In the genomic region with DNA sequence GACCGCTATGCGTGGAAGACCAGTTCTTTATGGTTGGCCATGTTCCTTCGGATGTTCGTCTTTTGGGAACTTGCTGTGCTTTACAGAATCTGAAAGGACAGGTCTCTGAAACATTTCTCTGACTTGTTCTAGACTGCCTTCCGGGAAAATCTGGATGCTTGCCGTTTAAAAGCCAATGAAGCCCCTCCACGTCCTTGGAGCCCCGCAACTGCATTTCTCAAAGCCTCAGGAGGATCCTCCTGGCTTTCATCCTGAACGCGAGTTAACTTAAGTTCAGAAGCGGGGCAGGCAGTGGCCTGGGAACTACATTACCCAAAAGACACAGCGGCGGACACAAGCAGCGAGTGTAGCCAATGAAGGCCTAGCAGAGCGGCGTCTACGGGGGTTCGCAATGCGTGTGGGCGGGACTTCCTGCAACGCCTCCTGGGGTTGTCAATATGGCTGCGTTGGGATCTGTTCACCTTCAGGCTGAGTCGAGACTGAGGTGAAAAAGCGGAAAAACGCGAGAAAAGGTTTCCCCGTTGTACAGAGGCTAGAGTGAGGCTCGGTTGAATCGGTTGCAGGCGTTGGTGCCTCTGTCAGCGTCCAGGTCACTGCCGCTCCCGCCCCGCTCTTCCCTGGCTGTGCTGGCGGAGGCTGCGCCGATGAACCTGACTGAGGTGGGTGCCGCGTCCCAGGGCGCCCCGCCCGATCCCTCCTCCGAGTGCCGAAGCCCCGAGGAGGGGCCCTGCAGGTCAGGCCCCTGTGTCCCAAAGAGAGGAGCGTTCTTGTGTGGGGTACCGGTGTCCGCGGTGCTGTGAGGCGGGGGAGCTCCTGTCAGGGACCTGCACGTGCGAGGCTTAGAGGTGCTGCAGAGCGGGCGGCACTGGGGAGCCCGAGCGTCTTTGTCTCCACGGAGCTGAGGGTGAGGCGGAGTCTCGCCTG, we compare ENCODE assay signal across 9 cellular contexts. TPM values are rescaled to one million over a fixed set of nuclear protein-coding genes. Genes with fewer than 3 reads are reported as not detected.
DNase-seq lines count a peak whose midpoint lies in the region; ATAC-seq, FAIRE-seq and TF ChIP-seq lines count a peak whose summit lies in the region.
"Had no signal": no experiment of that assay in that cellular context is flagged by ENCODE, and none has a peak within 500 bp of the region (broad histone marks: within the 10 kb centered on the region; RNA-seq: fewer than 3 reads in every experiment).

A gene (plus strand): TSS at position 414 of the 924 bp plus-strand sequence. CDS start 2,455 bp downstream, outside the sequence.

- ATAC-seq in GM19043 (IDR thresholded peaks at IDR 0.05; ENCODE audit: low read depth, unreplicated experiment) (peak; percentile 99), HG03354 (IDR thresholded peaks at IDR 0.05; ENCODE audit: poor library complexity, severe bottlenecking, unreplicated experiment) (peak; percentile 99)

- TF ChIP-seq CTCF in keratinocyte (optimal IDR thresholded peaks at IDR 0.05 in 1 of 3, IDR thresholded peaks at IDR 0.05 in 1 of 3, conservative IDR thresholded peaks at IDR 0.05 in 1 of 3; ENCODE audit: extremely low read depth in 1 of 3, insufficient read depth in 2 of 3, low read length in 3 of 3), result no peak

- peaks cover 25% of the 10 kb centered on the region for H3K79me2 ChIP-seq in keratinocyte (ENCODE audit: control insufficient read depth, insufficient read depth, low read length)

- peaks cover 3% of the 10 kb centered on the region for H3K9me1 ChIP-seq in keratinocyte (ENCODE audit: control insufficient read depth, extremely low read depth, insufficient read depth, low read length)

- peak; percentile 97 for DNase-seq in AG20443 (ENCODE audit: low spot score)
- peak; percentile 78 for DNase-seq in NCI-H446 treated with DMSO at 0.1 percent for 48 hours (lab: John Stamatoyannopoulos, UW)
- DNase-seq in activated CD4-positive, CD25-positive, alpha-beta regulatory T cell treated with anti-CD3 and anti-CD28 coated beads, Interleukin-2, amount 50 U/mL, for 16 hours (ENCODE audit: low read depth, low spot score), result peak; percentile 88
- peak; percentile 97 for DNase-seq in cerebellar cortex (ENCODE audit: low spot score)
- DNase-seq in keratinocyte (ENCODE audit: low read depth, low spot score), result peak; percentile 41
- peak; percentile 83 to 88 (median 87) for DNase-seq in stimulated activated CD4-positive, alpha-beta T cell treated with anti-CD3 and anti-CD28 coated beads, Interleukin-12 subunit alpha, Interleukin-12 subunit beta, amount 100 ng/mL, for 48 hours (ENCODE audit: low read depth in 2 of 3, low spot score in 1 of 3)

- H3K27ac ChIP-seq in keratinocyte (ENCODE audit: control insufficient read depth, insufficient read depth, low read length), result peak within 1 kb of the TSS; percentile 47

- H3K9ac ChIP-seq in keratinocyte (ENCODE audit: control insufficient read depth, extremely low read depth, insufficient read depth, low read length), result peak within 1 kb of the TSS; percentile 81

- peak within 1 kb of the TSS; percentile 83 for H3K4me2 ChIP-seq in keratinocyte (ENCODE audit: control insufficient read depth, extremely low read depth, insufficient read depth, low read depth, low read length)

- H4K20me1 ChIP-seq in keratinocyte (ENCODE audit: control insufficient read depth, extremely low read depth, insufficient read depth, low read length), result no peaks in the 10 kb centered on the region

- dilution Hi-C loops in keratinocyte (cut with MboI; ENCODE audit: extremely low pct_ligation_motif_present, low sequenced_read_pairs), result no loop called here

- H3K4me3 ChIP-seq in keratinocyte (ENCODE audit: control insufficient read depth in 2 of 3, extremely low read depth in 1 of 3, insufficient read depth in 2 of 3, low read depth in 1 of 3, low read length in 3 of 3), result peak within 1 kb of the TSS; percentile 65 to 93 (median 93)

- peak within 1 kb of the TSS; percentile 98 for H2AFZ ChIP-seq in keratinocyte (ENCODE audit: control insufficient read depth, low read length)

- H3K9me3 ChIP-seq in keratinocyte (ENCODE audit: control insufficient read depth, low read depth, low read length), result no peaks in the 10 kb centered on the region

- H3K4me1 ChIP-seq in keratinocyte (ENCODE audit: control insufficient read depth, extremely low read depth, insufficient read depth, low read length), result peaks cover 11% of the 10 kb centered on the region

- H3K36me3 ChIP-seq in keratinocyte (ENCODE audit: control insufficient read depth in 2 of 2, extremely low read depth in 1 of 2, insufficient read depth in 2 of 2, low read length in 2 of 2), result peaks cover 2 to 4% of the 10 kb centered on the region in 2 experiments

- FAIRE-seq in keratinocyte (lab: Jason Lieb, UNC), result peak; percentile 95
- FAIRE-seq: colon had no signal

- H3K27me3 ChIP-seq in keratinocyte (ENCODE audit: control insufficient read depth, extremely low read depth, insufficient read depth, low read length), result no peaks in the 10 kb centered on the region

RNA-seq across cellular contexts. Expression of the gene that starts here (rescaled TPM):
- polyA plus RNA-seq in keratinocyte, result 4.8 to 5.4 TPM (median 5.0 TPM) in 3 replicates
- polyA plus RNA-seq in keratinocyte (2011; ENCODE audit: low read depth), result 1.1 TPM
- polyA plus RNA-seq in keratinocyte (2011; cell fraction: cytosol; rRNA removed), result 1.7 and 2.9 TPM in 2 replicates
- polyA plus RNA-seq in keratinocyte (2011; cell fraction: nucleus; rRNA removed), result 5.3 and 8.5 TPM in 2 replicates
- 3.6 and 3.9 TPM in 2 replicates for polyA plus RNA-seq in keratinocyte (2012; ENCODE audit: low replicate concordance)
- 6.4 to 18.5 TPM (median 11.3 TPM) in 3 replicates for polyA minus RNA-seq in keratinocyte
- 4.2 TPM for polyA minus RNA-seq in keratinocyte (2011; cell fraction: cytosol; rRNA and poly(A)+ RNA removed)
- polyA minus RNA-seq in keratinocyte (2011; cell fraction: nucleus; rRNA and poly(A)+ RNA removed), result 9.2 and 10.4 TPM in 2 replicates

Comparison
In these comparisons a context has a peak if more than half of its experiments do, and no peak if none do; other contexts are left out.
1. Peak in every context shown above with its lines: DNase-seq, ATAC-seq, H3K4me3 ChIP-seq and H3K27ac ChIP-seq.
2. DNase-seq: peak in every context shown above with its lines; median percentile 97 in AG20443; 97 in cerebellar cortex; 88 in activated CD4-positive, CD25-positive, alpha-beta regulatory T cell treated with anti-CD3 and anti-CD28 coated beads, Interleukin-2, amount 50 U/mL, for 16 hours; 87 in stimulated activated CD4-positive, alpha-beta T cell treated with anti-CD3 and anti-CD28 coated beads, Interleukin-12 subunit alpha, Interleukin-12 subunit beta, amount 100 ng/mL, for 48 hours; 78 in NCI-H446 treated with DMSO at 0.1 percent for 48 hours; 41 in keratinocyte.